Comparison of ENCODE assay signal across 8 cellular contexts in the genomic region with DNA sequence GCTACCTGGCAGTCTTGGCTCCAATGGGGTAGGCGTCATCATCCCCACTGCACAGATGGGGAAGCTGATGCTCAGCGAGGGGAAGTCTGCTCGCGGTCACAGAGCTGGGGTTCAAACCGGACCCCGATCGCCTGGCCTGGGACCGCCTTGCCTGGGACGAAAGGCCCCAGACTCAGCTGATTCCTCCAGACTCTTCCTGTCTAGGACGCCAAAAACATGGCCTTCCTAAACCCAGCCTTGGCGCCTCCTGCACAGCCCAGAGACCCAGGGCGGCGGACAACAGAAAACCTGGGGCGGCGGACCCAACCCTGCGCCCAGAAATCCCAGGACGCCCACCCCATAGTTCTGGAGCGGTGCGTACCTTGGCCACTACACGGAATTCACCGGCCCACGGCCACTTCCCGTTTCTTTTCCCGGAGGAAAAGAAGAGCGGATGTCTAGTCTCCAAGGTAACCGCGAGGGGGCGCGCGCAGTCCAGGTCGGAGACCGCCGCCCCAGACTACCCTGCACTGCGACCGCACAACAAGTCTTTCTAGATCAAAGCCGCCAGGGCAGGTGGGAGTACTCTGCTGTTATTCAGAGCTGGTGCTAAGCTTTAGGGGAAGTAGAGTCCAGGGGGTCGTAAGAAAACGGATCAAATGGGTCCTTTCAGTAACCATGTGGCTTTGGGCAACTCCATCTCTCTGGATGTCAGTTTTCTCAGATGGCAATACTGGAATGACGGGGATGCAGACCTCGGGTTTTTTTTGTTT. TPM values are rescaled to one million over a fixed set of nuclear protein-coding genes. Genes with fewer than 3 reads are reported as not detected.
A peak's percentile ranks its signal among the peaks of the same experiment; 100 is the strongest.
DNase-seq lines count a peak whose midpoint lies in the region; ATAC-seq and TF ChIP-seq lines count a peak whose summit lies in the region.

No MANE protein-coding gene starts in this region.

- no peaks in the 10 kb centered on the region for H3K9me3 ChIP-seq in HUES64 (ENCODE audit: insufficient read depth, low read depth, low read length)
- no peaks in the 10 kb centered on the region for H3K9me3 ChIP-seq in SJCRH30 (replicated peaks)
- H3K9me3 ChIP-seq in thoracic aorta, result no peaks in the 10 kb centered on the region

- TF ChIP-seq CTCF in CD14-positive monocyte (IDR thresholded peaks at IDR 0.05), result peak; percentile 96
- TF ChIP-seq CTCF in omental fat pad (IDR thresholded peaks at IDR 0.05), result peak in 1 of 3 donors; percentile 48
- peak; percentile 79 for TF ChIP-seq CTCF in thoracic aorta (IDR thresholded peaks at IDR 0.05)

- intact Hi-C loops in CD14-positive monocyte (cut with micrococcal nuclease), result no loop called here

- peaks cover 36 to 45% (median 41%) of the 10 kb centered on the region in 3 donors for H3K27me3 Mint-ChIP-seq in CD14-positive monocyte (ENCODE audit: low read depth in 3 of 3)

- no peaks in the 10 kb centered on the region for H3K36me3 Mint-ChIP-seq in CD14-positive monocyte

- ATAC-seq in GM19438 (IDR thresholded peaks at IDR 0.05; ENCODE audit: low read depth, unreplicated experiment), result peak; percentile 71
- ATAC-seq in omental fat pad (ENCODE audit: low FRiP score), result peak; percentile 87
- no peak for ATAC-seq in thoracic aorta (ENCODE audit: insufficient number of reproducible peaks, low FRiP score, low read depth)

- peak overlapping the region; percentile 73 to 78 for H3K4me3 Mint-ChIP-seq in CD14-positive monocyte

- H3K4me1 ChIP-seq in HUES64 (ENCODE audit: insufficient read depth, low read length) (peaks cover 23% of the 10 kb centered on the region), SJCRH30 (peaks cover 3% of the 10 kb centered on the region; the same call in 1 of the 2 replicates), thoracic aorta (ENCODE audit: control insufficient read depth in 1 of 2, low read depth in 2 of 2) (peaks cover 0 to 16% of the 10 kb centered on the region in 2 donors)

- no peak overlapping the region for H3K27ac ChIP-seq in HUES64 (ENCODE audit: low read depth, low read length)
- H3K27ac ChIP-seq in SJCRH30, result peak overlapping the region; percentile 25; the same call in 1 of the 2 replicates
- H3K27ac ChIP-seq in thoracic aorta, result no peak overlapping the region

- H3K4me3 ChIP-seq in HUES64 (ENCODE audit: low read length) (peak overlapping the region; percentile 48), SJCRH30 (peak overlapping the region; percentile 57), thoracic aorta (peak overlapping the region; percentile 69)

- peaks cover 31% of the 10 kb centered on the region for H3K4me1 Mint-ChIP-seq in CD14-positive monocyte

- peak overlapping the region in 1 of 7 donors; percentile 5 for H3K27ac Mint-ChIP-seq in CD14-positive monocyte

- H3K9ac ChIP-seq in HUES64 (ENCODE audit: low read depth, low read length), result peak overlapping the region; percentile 61

- H3K36me3 ChIP-seq in HUES64 (ENCODE audit: insufficient read depth, low read length) (no peaks in the 10 kb centered on the region), SJCRH30 (no peaks in the 10 kb centered on the region), thoracic aorta (no peaks in the 10 kb centered on the region)

- peaks cover 0 to 5% (median 1%) of the 10 kb centered on the region in 7 donors for H3K9me3 Mint-ChIP-seq in CD14-positive monocyte

- DNase-seq in CD14-positive monocyte (ENCODE audit: low spot score), result no peak
- peak; percentile 66 to 84 for DNase-seq in SJCRH30
- peak; percentile 63 for DNase-seq in activated naive CD4-positive, alpha-beta T cell treated with Interleukin-2 at 50 U/mL for 16 hours
- peak; percentile 69 for DNase-seq in germinal center (ENCODE audit: low spot score)
- peak; percentile 40 for DNase-seq in omental fat pad (ENCODE audit: low spot score)
- peak; percentile 13 for DNase-seq in thoracic aorta (ENCODE audit: low spot score)

- H3K27me3 ChIP-seq in HUES64 (ENCODE audit: insufficient read depth, low read length), result no peaks in the 10 kb centered on the region
- no peaks in the 10 kb centered on the region for H3K27me3 ChIP-seq in SJCRH30
- H3K27me3 ChIP-seq in thoracic aorta (replicated peaks; ENCODE audit: insufficient read depth), result no peaks in the 10 kb centered on the region

- 27% methylated on average over 40 of the region's 40 CpGs for WGBS in HUES64

RNA-seq across cellular contexts. Expression of a gene that starts 4.9 kb away (rescaled TPM):
- polyA plus RNA-seq in CD14-positive monocyte, result not detected
- polyA plus RNA-seq in HUES64 (2013, experiment 1 of 2), result 56.6 TPM
- polyA plus RNA-seq in HUES64 (2013, experiment 2 of 2), result 72.8 TPM
- 36.0 and 38.4 TPM in 2 replicates for total RNA-seq in SJCRH30 (2014; rRNA removed; shearing (Covaris generic))
- total RNA-seq in omental fat pad (10 to 100 TPM in 1 of 4 donors, 1 to 10 TPM in 3; 4.9 to 13.2 (median 6.6) TPM), thoracic aorta (1 to 10 TPM; 3.1 to 7.9 TPM)

RNA-seq across cellular contexts. Expression of a gene that starts 29.7 kb away (rescaled TPM):
- polyA plus RNA-seq in CD14-positive monocyte, result under 1 TPM; 0.22 to 0.46 TPM
- polyA plus RNA-seq in HUES64 (2013, experiment 1 of 2), result 12.1 TPM
- polyA plus RNA-seq in HUES64 (2013, experiment 2 of 2), result 7.0 TPM
- total RNA-seq in SJCRH30 (2014; rRNA removed; shearing (Covaris generic)), result 1.5 and 1.7 TPM in 2 replicates
- total RNA-seq in omental fat pad (1 to 10 TPM in 1 of 4 donors, under 1 TPM in 1, not detected in 2; 0.82 to 1.9 TPM), thoracic aorta (1 to 10 TPM; 1.7 to 2.0 TPM)

RNA-seq across cellular contexts. Expression of a gene that starts 57.5 kb away (rescaled TPM):
- 10 to 100 TPM; 35.5 to 42.1 TPM for polyA plus RNA-seq in CD14-positive monocyte
- 19.6 TPM for polyA plus RNA-seq in HUES64 (2013, experiment 1 of 2)
- 18.8 TPM for polyA plus RNA-seq in HUES64 (2013, experiment 2 of 2)
- 58.0 and 68.7 TPM in 2 replicates for total RNA-seq in SJCRH30 (2014; rRNA removed; shearing (Covaris generic))
- 10 to 100 TPM; 34.1 to 62.0 (median 50.0) TPM for total RNA-seq in omental fat pad
- total RNA-seq in thoracic aorta, result 10 to 100 TPM; 47.0 to 53.8 TPM
